In the genomic region with DNA sequence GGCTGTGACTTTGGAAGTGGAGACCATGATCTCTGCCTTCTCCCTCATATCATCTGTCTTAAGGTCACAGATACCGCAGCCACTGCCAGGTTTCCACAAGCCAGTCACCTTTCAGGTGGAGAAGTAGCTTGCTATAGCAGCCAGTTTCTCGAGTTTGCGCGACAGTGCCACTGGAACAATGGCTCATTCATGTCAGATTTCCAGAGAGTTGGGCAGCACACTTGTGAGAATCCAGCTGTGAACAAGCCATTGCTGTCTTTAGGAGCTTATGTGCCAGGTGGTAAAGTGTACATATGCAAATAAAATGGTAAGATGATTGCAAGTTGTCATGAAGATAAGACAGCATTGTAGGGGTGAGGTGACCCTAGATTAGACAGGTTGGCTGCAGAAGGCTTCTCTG, we compare ENCODE assay signal across 13 cellular contexts. TPM values are rescaled to one million over a fixed set of nuclear protein-coding genes. Genes with fewer than 3 reads are reported as not detected.
DNase-seq lines count a peak whose midpoint lies in the region; ATAC-seq, FAIRE-seq and TF ChIP-seq lines count a peak whose summit lies in the region.
"Had no signal": no experiment of that assay in that cellular context is flagged by ENCODE, and none has a peak within 500 bp of the region (broad histone marks: within the 10 kb centered on the region; RNA-seq: fewer than 3 reads in every experiment).

No MANE protein-coding gene starts in this region.

- H4K8ac ChIP-seq in mesenchymal stem cell (ENCODE audit: low read length), result no peak overlapping the region

- no peak overlapping the region for H3K9ac ChIP-seq in mesenchymal stem cell (ENCODE audit: low read length)

- peak overlapping the region; percentile 26 for H2AK5ac ChIP-seq in mesenchymal stem cell (ENCODE audit: low read length, severe bottlenecking)

- no peak for DNase-seq in cardiac muscle cell (ENCODE audit: low read depth in 1 of 2, low spot score in 1 of 2)
- no peak for DNase-seq in left ventricle myocardium superior
- no peak for DNase-seq in activated B cell treated with CpG ODN at 0.5 μM for 24 hours
- no peak for DNase-seq in mesenchymal stem cell
- peak; percentile 21 for DNase-seq in urothelium cell line (ENCODE audit: low spot score)
- no peak for DNase-seq in DMS53 treated with DMSO at 0.1 percent for 48 hours (lab: John Stamatoyannopoulos, UW; ENCODE audit: unreplicated experiment)
- no peak for DNase-seq in activated CD4-positive, alpha-beta T cell treated with anti-CD3 and anti-CD28 coated beads, Interleukin-2, amount 50 U/mL, for 1 hour
- DNase-seq: kidney; NCI-H1694; stimulated activated CD4-positive, alpha-beta T cell treated with anti-CD3 and anti-CD28 coated beads, Interleukin-4, amount 100 ng/mL, for 1 hour had no signal

- H3K36me3 Mint-ChIP-seq in activated B cell treated with CpG ODN at 0.5 μM for 24 hours (ENCODE audit: low read depth), result peaks cover 5% of the 10 kb centered on the region

- no peak for TF ChIP-seq CTCF in cardiac muscle cell (IDR thresholded peaks at IDR 0.05; ENCODE audit: low read depth, low read length)
- no peak for TF ChIP-seq CTCF in activated B cell treated with CpG ODN at 0.5 μM for 24 hours (IDR thresholded peaks at IDR 0.05)

- no peak overlapping the region for H3K4me3 ChIP-seq in cardiac muscle cell
- H3K4me3 ChIP-seq in mesenchymal stem cell (ENCODE audit: insufficient read depth in 1 of 2, low read depth in 1 of 2, low read length in 2 of 2), result no peak overlapping the region

- peak overlapping the region; percentile 2 to 69 for H2BK12ac ChIP-seq in mesenchymal stem cell (ENCODE audit: low read length in 2 of 2)

- H3K9me3 ChIP-seq in cardiac muscle cell (ENCODE audit: low read depth) (no peaks in the 10 kb centered on the region), mesenchymal stem cell (ENCODE audit: control insufficient read depth, low read length) (no peaks in the 10 kb centered on the region)
- H3K9me3 ChIP-seq: neutrophil had no signal

- H3K23ac ChIP-seq in mesenchymal stem cell (ENCODE audit: low read length in 2 of 2), result no peak overlapping the region

- no peak overlapping the region for H2BK15ac ChIP-seq in mesenchymal stem cell (ENCODE audit: low read depth, poor library complexity, severe bottlenecking)

- H3K27me3 ChIP-seq in cardiac muscle cell (no peaks in the 10 kb centered on the region), mesenchymal stem cell (ENCODE audit: control insufficient read depth in 1 of 2, insufficient read depth in 1 of 2, low read length in 2 of 2) (no peaks in the 10 kb centered on the region)

- peak overlapping the region; percentile 34 for H3K27ac ChIP-seq in cardiac muscle cell
- no peak overlapping the region for H3K27ac ChIP-seq in mesenchymal stem cell (ENCODE audit: low read length, poor library complexity, severe bottlenecking)
- H3K27ac ChIP-seq: neutrophil had no signal

- H2BK5ac ChIP-seq in mesenchymal stem cell (ENCODE audit: low read depth, low read length, poor library complexity, severe bottlenecking), result no peak overlapping the region

- no peak overlapping the region for H3K4me2 ChIP-seq in mesenchymal stem cell (ENCODE audit: low read length, poor library complexity, severe bottlenecking)

- ATAC-seq in left ventricle myocardium superior (no peak), activated B cell treated with CpG ODN at 0.5 μM for 24 hours (ENCODE audit: low read depth) (no peak), GM21737 (IDR thresholded peaks at IDR 0.05; ENCODE audit: unreplicated experiment) (no peak)

- H3K4ac ChIP-seq in mesenchymal stem cell (ENCODE audit: low read depth in 1 of 2, low read length in 2 of 2), result no peak overlapping the region

- H3K4me1 ChIP-seq in cardiac muscle cell (ENCODE audit: low read depth) (no peaks in the 10 kb centered on the region), mesenchymal stem cell (ENCODE audit: control insufficient read depth, insufficient read depth, low read depth, low read length) (peaks cover 6% of the 10 kb centered on the region)

- H4K91ac ChIP-seq in mesenchymal stem cell (ENCODE audit: low read length), result no peak overlapping the region

- CTCF ChIA-PET in activated B cell treated with CpG ODN at 0.5 μM for 24 hours (lab: Charles Lee), result no interaction called here

- no peak overlapping the region for H3K18ac ChIP-seq in mesenchymal stem cell (ENCODE audit: low read depth in 1 of 2, low read length in 2 of 2)

- POLR2A ChIA-PET in activated B cell treated with CpG ODN at 0.5 μM for 24 hours (lab: Charles Lee), result interaction anchor here (0.6 to 1.3 kb wide), 2 partner anchors 18 to 38 kb away, joined by 3 read pairs; no protein-coding TSS in a partner anchor

- no peak for FAIRE-seq in urothelium cell line (lab: Jason Lieb, UNC)
- FAIRE-seq: kidney, RCC 7860 had no signal

- H3K36me3 ChIP-seq in cardiac muscle cell (no peaks in the 10 kb centered on the region), mesenchymal stem cell (ENCODE audit: control insufficient read depth in 1 of 2, insufficient read depth in 2 of 2, low read depth in 1 of 2, low read length in 2 of 2) (peaks cover 0 to 3% of the 10 kb centered on the region in 2 experiments)
- H3K36me3 ChIP-seq: neutrophil had no signal

- peak overlapping the region; percentile 62 for H3K27ac Mint-ChIP-seq in activated B cell treated with CpG ODN at 0.5 μM for 24 hours

- 87% methylated on average over 4 of the region's 4 CpGs for WGBS in mesenchymal stem cell

- peaks cover 69% of the 10 kb centered on the region for H3K4me1 Mint-ChIP-seq in activated B cell treated with CpG ODN at 0.5 μM for 24 hours

- peaks cover 23% of the 10 kb centered on the region for H3K79me1 ChIP-seq in mesenchymal stem cell (replicated peaks; ENCODE audit: low read length, poor library complexity, severe bottlenecking)

- no peak overlapping the region for H2BK120ac ChIP-seq in mesenchymal stem cell (ENCODE audit: low read depth, low read length)

- H2AFZ ChIP-seq in mesenchymal stem cell (ENCODE audit: low read depth, low read length), result no peak overlapping the region

- H3K4me3 Mint-ChIP-seq in activated B cell treated with CpG ODN at 0.5 μM for 24 hours, result peak overlapping the region; percentile 15

- H3K27me3 Mint-ChIP-seq in activated B cell treated with CpG ODN at 0.5 μM for 24 hours, result no peaks in the 10 kb centered on the region

- no peaks in the 10 kb centered on the region for H3K9me3 Mint-ChIP-seq in activated B cell treated with CpG ODN at 0.5 μM for 24 hours

- no peak overlapping the region for H3K14ac ChIP-seq in mesenchymal stem cell (ENCODE audit: low read length in 2 of 2)

- intact Hi-C loops in left ventricle myocardium superior (cut with micrococcal nuclease) (no loop called here), activated B cell treated with CpG ODN at 0.5 μM for 24 hours (cut with micrococcal nuclease) (no loop called here)

RNA-seq across cellular contexts. Expression of gene GARRE1, which starts 22.3 kb away (rescaled TPM):
- total RNA-seq in cardiac muscle cell (21.6 and 28.6 TPM in 2 replicates), left ventricle myocardium superior (19.8 TPM), activated B cell treated with CpG ODN at 0.5 μM for 24 hours (30.6 and 33.6 TPM in 2 replicates)
- 7.9 and 15.1 TPM in 2 replicates for polyA plus RNA-seq in cardiac muscle cell
- 20.0 TPM for polyA plus RNA-seq in mesenchymal stem cell (2013, experiment 1 of 2)
- 17.3 TPM for polyA plus RNA-seq in mesenchymal stem cell (2013, experiment 2 of 2)
